In the genomic region with DNA sequence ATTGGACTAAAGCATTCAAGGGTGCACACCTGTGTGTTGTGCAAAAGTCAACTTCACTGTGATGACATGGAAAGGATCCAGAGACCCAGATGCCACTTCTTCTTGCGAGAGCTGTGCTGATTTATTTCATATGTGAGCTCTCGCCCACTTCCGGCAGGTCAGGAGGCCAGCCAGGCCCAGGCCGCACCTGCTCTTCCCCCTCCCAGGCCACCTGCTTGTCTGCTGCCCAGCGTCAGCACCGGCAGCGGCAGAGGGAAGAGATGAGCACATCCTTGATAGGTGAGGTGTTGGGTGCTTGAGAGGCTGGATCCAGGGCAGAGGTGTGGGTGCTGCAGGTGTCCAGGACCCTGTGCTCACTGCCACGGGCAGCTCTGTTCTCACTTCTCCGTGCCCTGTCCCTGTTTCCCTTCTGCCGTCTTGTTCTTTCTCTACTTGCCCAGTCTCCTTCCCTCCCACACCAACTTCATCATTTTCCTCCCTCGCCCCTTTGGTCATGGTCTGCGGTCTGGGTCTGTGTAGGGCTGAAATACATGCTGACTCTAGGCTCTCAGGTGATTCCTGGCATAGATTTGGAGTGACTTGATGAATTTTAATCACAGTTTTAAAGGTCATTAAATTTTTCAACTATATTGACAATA, we compare ENCODE assay signal across 12 cellular contexts.
A peak's percentile ranks its signal among the peaks of the same experiment; 100 is the strongest.
DNase-seq lines count a peak whose midpoint lies in the region; ATAC-seq, FAIRE-seq and TF ChIP-seq lines count a peak whose summit lies in the region.
"Had no signal": no experiment of that assay in that cellular context is flagged by ENCODE, and none has a peak within 500 bp of the region (broad histone marks: within the 10 kb centered on the region; RNA-seq: fewer than 3 reads in every experiment).

No MANE protein-coding gene starts in this region.

- no peak for TF ChIP-seq RAD21 in A549 (conservative IDR thresholded peaks at IDR 0.05 in 1 of 2, IDR thresholded peaks at IDR 0.05 in 1 of 2)

- 77% methylated on average over 12 of the region's 12 CpGs for WGBS in A549 (ENCODE audit: missing lambda C conversion rate)
- 94 to 100% methylated on average over 1 to 12 of the region's 12 CpGs for WGBS in endodermal cell (ENCODE audit: insufficient coverage in 1 of 2, insufficient read length in 1 of 2), 2 experiments

- no peak overlapping the region for H3K4me3 Mint-ChIP-seq in endodermal cell

- TF ChIP-seq POLR2A in A549 (IDR thresholded peaks at IDR 0.05; ENCODE audit: low read length) = no peak

- H3K27ac Mint-ChIP-seq in endodermal cell = no peak overlapping the region

- no peaks in the 10 kb centered on the region for H3K9me3 ChIP-seq in A549
- H3K9me3 ChIP-seq in endodermal cell (ENCODE audit: control insufficient read depth, low read length) = no peaks in the 10 kb centered on the region
- H3K9me3 ChIP-seq in osteoblast (ENCODE audit: low read depth, low read length) = no peaks in the 10 kb centered on the region

- H3K4me1 ChIP-seq in A549 = peaks cover 100% of the 10 kb centered on the region
- H3K4me1 ChIP-seq in endodermal cell (ENCODE audit: control insufficient read depth, insufficient read depth, low read length) = peaks cover 20% of the 10 kb centered on the region
- peaks cover 7% of the 10 kb centered on the region for H3K4me1 ChIP-seq in osteoblast (ENCODE audit: insufficient read depth, low read length)

- TF ChIP-seq EP300 in A549 (IDR thresholded peaks at IDR 0.05) = no peak

- H3K9ac ChIP-seq in endodermal cell (ENCODE audit: extremely low read depth, low read length, poor library complexity, severe bottlenecking) = no peak overlapping the region

- H3K27me3 Mint-ChIP-seq in endodermal cell (ENCODE audit: insufficient read depth) = no peaks in the 10 kb centered on the region

- DNase-seq in A549 (ENCODE audit: low read depth in 1 of 2, low spot score in 1 of 2) = no peak
- DNase-seq in NCI-H2196 (lab: John Stamatoyannopoulos, UW; ENCODE audit: unreplicated experiment) = peak; percentile 86
- peak; percentile 34 for DNase-seq in endodermal cell
- peak; percentile 31 for DNase-seq in osteoblast (ENCODE audit: insufficient read length, low spot score, missing footprints)
- no peak for DNase-seq in SKM-1 (lab: John Stamatoyannopoulos, UW; ENCODE audit: unreplicated experiment)
- no peak for DNase-seq in RKO (ENCODE audit: low spot score)
- DNase-seq in stimulated activated CD4-positive, alpha-beta T cell treated with anti-CD3 and anti-CD28 coated beads, Interleukin-2, amount 100 ng/mL, for 48 hours = no peak
- DNase-seq: AML-193 had no signal

- H3K27ac ChIP-seq in A549 (peak overlapping the region in 1 of 2 experiments; percentile 10; a peak in 1 of 6 replicates), endodermal cell (ENCODE audit: low read depth, low read length) (no peak overlapping the region), osteoblast (ENCODE audit: low read depth, low read length) (no peak overlapping the region)

- peaks cover 92% of the 10 kb centered on the region for H4K20me1 ChIP-seq in osteoblast (ENCODE audit: insufficient read depth, low read length)

- CTCF ChIA-PET in A549 (lab: Yijun Ruan, JAX) = interaction anchor here (1.4 to 4.9 kb wide), 3 partner anchors 53 to 406 kb away, joined by 4 to 23 read pairs (median 5); no protein-coding TSS in a partner anchor

- H3K79me2 ChIP-seq in osteoblast (ENCODE audit: insufficient read depth, low read length) = peaks cover 100% of the 10 kb centered on the region

- ATAC-seq in A549 (no peak; a peak in 1 of 6 replicates), HG02938 (IDR thresholded peaks at IDR 0.05; ENCODE audit: unreplicated experiment) (no peak)

- H3K4me3 ChIP-seq in A549 (no peak overlapping the region), endodermal cell (ENCODE audit: low read length) (no peak overlapping the region), osteoblast (ENCODE audit: insufficient read depth, low read length) (no peak overlapping the region)
- H3K4me3 ChIP-seq: skin epidermis had no signal

- POLR2A ChIA-PET in A549 (lab: Yijun Ruan, JAX) = no interaction called here

- FAIRE-seq in A549 (lab: Jason Lieb, UNC) = no peak
- FAIRE-seq: GM18507, TTC549 had no signal

- H3K36me3 Mint-ChIP-seq in endodermal cell (ENCODE audit: low read depth) = peaks cover 9% of the 10 kb centered on the region

- H3K4me1 Mint-ChIP-seq in endodermal cell = peaks cover 30% of the 10 kb centered on the region

- peaks cover 11% of the 10 kb centered on the region for H3K36me3 ChIP-seq in endodermal cell (ENCODE audit: control insufficient read depth, insufficient read depth, low read length)
- H3K36me3 ChIP-seq in osteoblast (ENCODE audit: insufficient read depth, low read length) = peaks cover 82% of the 10 kb centered on the region

- H2AFZ ChIP-seq in osteoblast (ENCODE audit: low read length) = no peak overlapping the region

- H3K27me3 ChIP-seq in endodermal cell (ENCODE audit: control insufficient read depth, insufficient read depth, low read length, poor library complexity, severe bottlenecking) = no peaks in the 10 kb centered on the region
- H3K27me3 ChIP-seq in osteoblast (ENCODE audit: insufficient read depth, low read length) = no peaks in the 10 kb centered on the region

- no peaks in the 10 kb centered on the region for H3K9me3 Mint-ChIP-seq in endodermal cell

- TF ChIP-seq CTCF in A549 (IDR thresholded peaks at IDR 0.05) (no peak), endodermal cell (conservative IDR thresholded peaks at IDR 0.05) (no peak), osteoblast (IDR thresholded peaks at IDR 0.05; ENCODE audit: extremely low read depth, low read depth, low read length) (no peak)

- H3K4me2 ChIP-seq in A549 = peak overlapping the region; percentile 18
- no peak overlapping the region for H3K4me2 ChIP-seq in osteoblast (ENCODE audit: insufficient read depth, low read length)

TF ChIP-seq in A549, 52 proteins besides CTCF, POLR2A, EP300 and RAD21:
- TF ChIP-seq HOXB13 (CRISPR knock-in tag; IDR thresholded peaks at IDR 0.05; ENCODE audit: low read depth) (no peak), HOXA7 (CRISPR knock-in tag; IDR thresholded peaks at IDR 0.05) (no peak), POLR2AphosphoS2 (conservative IDR thresholded peaks at IDR 0.05; ENCODE audit: low read length) (0 out of 2 replicates have a peak, but pooled peaks have one; percentile 7)

Comparison
In these comparisons a context has a peak if more than half of its experiments do, and no peak if none do; other contexts are left out.
1. DNase-seq: peak in NCI-H2196 (single experiment), endodermal cell (single experiment) and osteoblast (single experiment); none in A549 (0 of 2), SKM-1 (single experiment), RKO (single experiment) and stimulated activated CD4-positive, alpha-beta T cell treated with anti-CD3 and anti-CD28 coated beads, Interleukin-2, amount 100 ng/mL, for 48 hours (0 of 2).